ENCODE assay signal across 1 cellular context in genomic region chr10:71631007-71631859, GRCh38.
TF ChIP-seq lines count a peak whose summit lies in the region.

No MANE protein-coding gene starts in this region.

TF ChIP-seq in K562, 482 proteins besides CTCF, POLR2A, EP300 and RAD21 (continued from another document):
- TF ChIP-seq ZNF511 (CRISPR knock-in tag; IDR thresholded peaks at IDR 0.05) (no peak), CTBP1 (IDR thresholded peaks at IDR 0.05; ENCODE audit: borderline replicate concordance) (peak; percentile 24; the same call in 1 of the 2 replicates)
TF ChIP-seq in K562: peak in this region for 8.
